In genomic region chr15:82856397-82857170, GRCh38 we compare ENCODE assay signal across 1 cellular context.
TF ChIP-seq lines count a peak whose summit lies in the region.

No MANE protein-coding gene starts in this region.

TF ChIP-seq in K562, 482 proteins besides CTCF, POLR2A, EP300 and RAD21:
- no peak for TF ChIP-seq PTBP1 (IDR thresholded peaks at IDR 0.05; ENCODE audit: low read depth, low read length)
- TF ChIP-seq ESRRA (IDR thresholded peaks at IDR 0.05; ENCODE audit: borderline replicate concordance, low read depth) = peak; percentile 50; the same call in 1 of the 2 replicates
- no peak for TF ChIP-seq ZNF778 (CRISPR knock-in tag; IDR thresholded peaks at IDR 0.05)
- no peak for TF ChIP-seq OTX1 (CRISPR knock-in tag; IDR thresholded peaks at IDR 0.05)
- TF ChIP-seq ZNF696 (CRISPR knock-in tag; conservative IDR thresholded peaks at IDR 0.05) = no peak
- TF ChIP-seq ZNF354B (CRISPR knock-in tag; IDR thresholded peaks at IDR 0.05) = no peak
- no peak for TF ChIP-seq ZNF589 (CRISPR knock-in tag; IDR thresholded peaks at IDR 0.05; ENCODE audit: low read depth)
- no peak for TF ChIP-seq MTA1 (IDR thresholded peaks at IDR 0.05; ENCODE audit: borderline replicate concordance)
- no peak for TF ChIP-seq TCF7L2 (IDR thresholded peaks at IDR 0.05; ENCODE audit: low read depth, low read length)
- TF ChIP-seq PHF21A (IDR thresholded peaks at IDR 0.05; ENCODE audit: borderline replicate concordance, low read depth) = no peak
- peak; percentile 25; the same call in 1 of the 2 replicates for TF ChIP-seq ZNF121 (CRISPR knock-in tag; conservative IDR thresholded peaks at IDR 0.05)
- TF ChIP-seq NR4A1 (CRISPR knock-in tag; IDR thresholded peaks at IDR 0.05) = no peak
- TF ChIP-seq NR4A1 (tag; IDR thresholded peaks at IDR 0.05) = no peak
- TF ChIP-seq ATF1 (CRISPR knock-in tag; IDR thresholded peaks at IDR 0.05) = no peak
- TF ChIP-seq ATF1 (tag; IDR thresholded peaks at IDR 0.05) = no peak
- no peak for TF ChIP-seq ZNF134 (CRISPR knock-in tag; conservative IDR thresholded peaks at IDR 0.05)
- TF ChIP-seq POLR2AphosphoS2 (IDR thresholded peaks at IDR 0.05; ENCODE audit: low read length) = no peak
- no peak for TF ChIP-seq HIVEP1 (CRISPR knock-in tag; IDR thresholded peaks at IDR 0.05)
- TF ChIP-seq RBM25 (IDR thresholded peaks at IDR 0.05; ENCODE audit: low read depth, low read length, severe bottlenecking) = peak; percentile 55
- no peak for TF ChIP-seq RBM39 (optimal IDR thresholded peaks at IDR 0.05; ENCODE audit: low read depth, low read length)
- no peak for TF ChIP-seq TARDBP (IDR thresholded peaks at IDR 0.05)
